ENCODE assay signal across 8 cellular contexts in genomic region chr19:11197291-11198174, GRCh38. TPM values are rescaled to one million over a fixed set of nuclear protein-coding genes. Genes with fewer than 3 reads are reported as not detected.
DNase-seq lines count a peak whose midpoint lies in the region; ATAC-seq, FAIRE-seq and TF ChIP-seq lines count a peak whose summit lies in the region.

TSS of gene KANK2 (minus strand) at chr19:11197545. CDS start at chr19:11194511, 3,034 bp downstream.

- H3K4me3 Mint-ChIP-seq in astrocyte (ENCODE audit: unreplicated experiment), result peak within 1 kb of the TSS; percentile 86

- intact Hi-C loops in right cardiac atrium (cut with DNase I), result loop anchor here in 2 of 4 donors (5.0 kb wide), 2 partner anchors 35 to 55 kb away; no protein-coding TSS in a partner anchor

- H3K4me2 ChIP-seq in astrocyte (ENCODE audit: low read length), result peak within 1 kb of the TSS; percentile 100

- H3K36me3 ChIP-seq in astrocyte (ENCODE audit: insufficient read depth, low read length), result peaks cover 3% of the 10 kb centered on the region

- H4K20me1 ChIP-seq in astrocyte (ENCODE audit: insufficient read depth, low read length), result peaks cover 9% of the 10 kb centered on the region

- H3K9me3 ChIP-seq in astrocyte (ENCODE audit: insufficient read depth, low read depth, low read length) (no peaks in the 10 kb centered on the region), right cardiac atrium (ENCODE audit: control insufficient read depth, low read length) (no peaks in the 10 kb centered on the region)

- H3K9ac ChIP-seq in astrocyte (ENCODE audit: low read length), result peak within 1 kb of the TSS; percentile 92

- peaks cover 38% of the 10 kb centered on the region for H3K79me2 ChIP-seq in astrocyte (ENCODE audit: insufficient read depth, low read length)

- peaks cover 3% of the 10 kb centered on the region for H3K4me1 Mint-ChIP-seq in astrocyte (ENCODE audit: low read depth, unreplicated experiment)

- no peak for TF ChIP-seq CTCF in astrocyte (IDR thresholded peaks at IDR 0.05; ENCODE audit: insufficient read depth, low read depth, low read length)

- no peaks in the 10 kb centered on the region for H3K27me3 Mint-ChIP-seq in astrocyte (ENCODE audit: low read depth, unreplicated experiment)

- H3K27ac ChIP-seq in astrocyte (ENCODE audit: low read depth, low read length) (peak within 1 kb of the TSS; percentile 59), right cardiac atrium (ENCODE audit: low read length) (peak within 1 kb of the TSS; percentile 97)

- peak within 1 kb of the TSS; percentile 87 for H2AFZ ChIP-seq in astrocyte (ENCODE audit: low read depth, low read length)

- H3K36me3 Mint-ChIP-seq in astrocyte (ENCODE audit: low read depth, unreplicated experiment), result peaks cover 11% of the 10 kb centered on the region

- 1% methylated on average over 78 of the region's 78 CpGs for WGBS in right cardiac atrium

- DNase-seq in NCI-H1105 treated with DMSO at 0.1 percent for 48 hours (lab: John Stamatoyannopoulos, UW), result peak; percentile 79
- DNase-seq in T-helper 22 cell (ENCODE audit: low read depth), result peak; percentile 50
- DNase-seq in astrocyte (ENCODE audit: low read depth), result peak; percentile 20
- peak; percentile 88 to 96 (median 95) for DNase-seq in right cardiac atrium
- DNase-seq in putamen (ENCODE audit: low spot score), result peak; percentile 70
- DNase-seq in urothelium cell line (ENCODE audit: low spot score), result peak; percentile 94

- ATAC-seq in HG02571 (IDR thresholded peaks at IDR 0.05; ENCODE audit: unreplicated experiment) (peak; percentile 76), right cardiac atrium (peak; percentile 85 to 87)

- no peak for FAIRE-seq in astrocyte (lab: Jason Lieb, UNC)
- no peak for FAIRE-seq in urothelium cell line (lab: Jason Lieb, UNC)

- H3K27me3 ChIP-seq in astrocyte (ENCODE audit: insufficient read depth, low read length) (no peaks in the 10 kb centered on the region), right cardiac atrium (ENCODE audit: control insufficient read depth, insufficient read depth) (no peaks in the 10 kb centered on the region)

- H3K9me3 Mint-ChIP-seq in astrocyte (ENCODE audit: unreplicated experiment), result no peaks in the 10 kb centered on the region

- H3K4me3 ChIP-seq in GM08714 (ENCODE audit: low read length), result peak within 1 kb of the TSS; percentile 67
- peak within 1 kb of the TSS; percentile 81 for H3K4me3 ChIP-seq in astrocyte (ENCODE audit: insufficient read depth, low read depth, low read length)
- peak within 1 kb of the TSS; percentile 90 for H3K4me3 ChIP-seq in right cardiac atrium (ENCODE audit: low read length)

- H3K4me1 ChIP-seq in astrocyte (ENCODE audit: insufficient read depth, low read length), result peaks cover 19% of the 10 kb centered on the region
- H3K4me1 ChIP-seq in right cardiac atrium (ENCODE audit: control insufficient read depth, insufficient read depth, low read length), result peaks cover 7% of the 10 kb centered on the region

- H3K27ac Mint-ChIP-seq in astrocyte (ENCODE audit: unreplicated experiment), result peak within 1 kb of the TSS; percentile 41

RNA-seq across cellular contexts. Expression of gene KANK2, which starts in this region (rescaled TPM):
- 50.3 and 55.2 TPM in 2 replicates for total RNA-seq in astrocyte
- 100 to 1,000 TPM; 244 to 324 (median 295) TPM for total RNA-seq in right cardiac atrium
- 259 TPM for polyA plus RNA-seq in right cardiac atrium

Comparison
In these comparisons a context has a peak if more than half of its experiments do, and no peak if none do; other contexts are left out.
1. Peak in every context shown above with its lines: DNase-seq, ATAC-seq, H3K4me3 ChIP-seq and H3K27ac ChIP-seq.
2. DNase-seq: peak in every context shown above with its lines; median percentile 95 in right cardiac atrium; 94 in urothelium cell line; 79 in NCI-H1105 treated with DMSO at 0.1 percent for 48 hours; 70 in putamen; 50 in T-helper 22 cell; 20 in astrocyte.